Comparison of ENCODE assay signal across 8 cellular contexts in the genomic region with DNA sequence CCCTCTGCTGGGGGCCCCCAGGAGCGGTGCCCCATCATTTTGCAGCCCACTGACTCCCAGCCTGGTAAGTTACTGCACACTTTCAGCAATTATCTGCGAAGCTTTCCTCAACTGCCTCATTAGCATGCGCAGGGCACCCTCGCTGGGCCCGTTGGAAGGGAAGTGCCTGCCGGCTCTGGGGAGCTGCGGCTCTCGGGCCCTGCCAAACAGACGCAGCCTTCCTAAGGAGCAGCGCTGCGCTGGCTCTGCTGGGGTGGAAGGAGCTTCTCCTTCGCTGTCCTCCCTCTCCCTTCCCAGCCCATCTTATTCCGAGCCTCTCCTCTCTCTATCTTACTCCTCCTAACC.
DNase-seq lines count a peak whose midpoint lies in the region; ATAC-seq and TF ChIP-seq lines count a peak whose summit lies in the region.

No MANE protein-coding gene starts in this region.

- no peaks in the 10 kb centered on the region for H3K36me3 Mint-ChIP-seq in activated T-cell treated with anti-CD3 and anti-CD28 coated beads, Interleukin-2, amount 50 U/mL, for 72 hours (ENCODE audit: insufficient read depth in 2 of 2)

- peak; percentile 41 to 47 for ATAC-seq in activated T-cell treated with anti-CD3 and anti-CD28 coated beads, Interleukin-2, amount 50 U/mL, for 72 hours (replicated peaks in 1 of 2)
- ATAC-seq in left cardiac atrium (peak; percentile 87), HG03442 (IDR thresholded peaks at IDR 0.05; ENCODE audit: unreplicated experiment) (no peak), HG03159 (IDR thresholded peaks at IDR 0.05; ENCODE audit: unreplicated experiment) (no peak)

- H3K4me1 Mint-ChIP-seq in activated T-cell treated with anti-CD3 and anti-CD28 coated beads, Interleukin-2, amount 50 U/mL, for 72 hours (ENCODE audit: low read depth): peaks cover 27% of the 10 kb centered on the region

- H3K27ac Mint-ChIP-seq in activated T-cell treated with anti-CD3 and anti-CD28 coated beads, Interleukin-2, amount 50 U/mL, for 72 hours: no peak overlapping the region

- in situ Hi-C loops in GM13976 (cut with MboI; ENCODE audit: low sequenced_read_pairs, unreplicated experiment): no loop called here

- intact Hi-C loops in left cardiac atrium (cut with DNase I): no loop called here

- peak overlapping the region; percentile 67 to 70 for H3K4me3 Mint-ChIP-seq in activated T-cell treated with anti-CD3 and anti-CD28 coated beads, Interleukin-2, amount 50 U/mL, for 72 hours

- peaks cover 69% of the 10 kb centered on the region for H3K27me3 Mint-ChIP-seq in activated T-cell treated with anti-CD3 and anti-CD28 coated beads, Interleukin-2, amount 50 U/mL, for 72 hours (ENCODE audit: low read depth)

- DNase-seq in GM13976 (ENCODE audit: low spot score) (peak; percentile 29), left cardiac atrium (peak; percentile 46), pons (ENCODE audit: low spot score) (peak; percentile 40), NCI-H1048 (lab: John Stamatoyannopoulos, UW) (no peak), GM19238 (ENCODE audit: insufficient read length, low spot score) (no peak)
- DNase-seq in activated T-cell treated with anti-CD3 and anti-CD28 coated beads, Interleukin-2, amount 50 U/mL, for 72 hours: peak; percentile 11 to 19

- no peak for TF ChIP-seq CTCF in GM13976 (IDR thresholded peaks at IDR 0.05; ENCODE audit: borderline replicate concordance, control extremely low read depth, extremely low read depth, insufficient read depth, missing control alignments)

- H3K9me3 Mint-ChIP-seq in activated T-cell treated with anti-CD3 and anti-CD28 coated beads, Interleukin-2, amount 50 U/mL, for 72 hours: no peaks in the 10 kb centered on the region

Comparison
In these comparisons a context has a peak if more than half of its experiments do, and no peak if none do; other contexts are left out.
1. DNase-seq: peak in GM13976 (single experiment), activated T-cell treated with anti-CD3 and anti-CD28 coated beads, Interleukin-2, amount 50 U/mL, for 72 hours (2 of 2), left cardiac atrium (single experiment) and pons (single experiment); none in NCI-H1048 (single experiment) and GM19238 (single experiment).
2. ATAC-seq: peak in activated T-cell treated with anti-CD3 and anti-CD28 coated beads, Interleukin-2, amount 50 U/mL, for 72 hours (2 of 2) and left cardiac atrium (2 of 2); none in HG03442 (single experiment) and HG03159 (single experiment).